Comparison of ENCODE assay signal across 27 cellular contexts in the genomic region with DNA sequence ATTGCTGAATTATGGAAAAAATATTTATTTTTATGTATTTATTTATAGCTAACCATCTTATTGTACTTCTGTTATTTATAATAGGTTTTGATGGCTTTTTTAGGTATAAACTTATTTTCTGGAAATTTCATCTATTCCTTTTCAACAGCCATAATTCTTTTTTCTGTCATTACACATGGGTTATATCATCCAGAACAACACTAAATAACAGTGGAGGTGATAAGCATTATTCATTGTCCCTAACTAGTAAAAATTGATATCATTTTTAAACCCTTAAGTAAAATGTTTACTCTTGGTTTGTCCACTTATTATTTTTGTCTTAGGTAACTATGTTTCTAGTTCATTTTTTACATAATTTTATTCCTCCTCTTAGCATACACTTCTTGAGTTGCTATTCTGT.
"Had no signal": no experiment of that assay in that cellular context is flagged by ENCODE, and none has a peak within 500 bp of the region (broad histone marks: within the 10 kb centered on the region; RNA-seq: fewer than 3 reads in every experiment).

No MANE protein-coding gene starts in this region.

- H3K4me3 ChIP-seq: stomach, suprapubic skin, testis, thoracic aorta, thyroid gland, tibial artery, tibial nerve, transverse colon, upper lobe of left lung, upper lobe of right lung, uterus, vagina had no signal

- H3K9me3 ChIP-seq: stomach, suprapubic skin, testis, thoracic aorta, thyroid gland, tibial artery, tibial nerve, transverse colon, upper lobe of left lung, upper lobe of right lung, uterus, vagina had no signal

- H3K36me3 ChIP-seq: stomach, suprapubic skin, thoracic aorta, thyroid gland, tibial artery, tibial nerve, transverse colon, upper lobe of left lung, upper lobe of right lung, uterus, vagina had no signal

- H3K27ac ChIP-seq: stomach, suprapubic skin, testis, thoracic aorta, thyroid gland, tibial artery, tibial nerve, transverse colon, upper lobe of left lung, upper lobe of right lung, uterus, vagina had no signal

- FAIRE-seq: urothelium cell line had no signal

- H3K27me3 ChIP-seq: stomach, suprapubic skin, testis, thyroid gland, tibial artery, tibial nerve, transverse colon, upper lobe of left lung, upper lobe of right lung, vagina had no signal

- H3K4me1 ChIP-seq: stomach, suprapubic skin, testis, thyroid gland, tibial artery, tibial nerve, transverse colon, upper lobe of left lung, upper lobe of right lung, uterus, vagina had no signal

- DNase-seq: stimulated activated CD4-positive, alpha-beta T cell treated with anti-CD3 and anti-CD28 coated beads, Interleukin-2, amount 100 ng/mL, for 48 hours; stimulated activated CD4-positive, alpha-beta T cell treated with anti-CD3 and anti-CD28 coated beads, Interleukin-4, amount 100 ng/mL, for 1 hour; stimulated activated CD4-positive, alpha-beta T cell treated with anti-CD3 and anti-CD28 coated beads, Interleukin-4, amount 100 ng/mL, for 24 hours; stimulated activated CD4-positive, alpha-beta T cell treated with anti-CD3 and anti-CD28 coated beads, Interleukin-4, amount 100 ng/mL, for 4 hours; stimulated activated CD8-positive, alpha-beta memory T cell treated with anti-CD3 and anti-CD28 coated beads, Interleukin-4, amount 100 ng/mL, for 48 hours; stimulated activated naive B cell treated with anti-CD40 and anti-IgM and Interleukin-4, amounts not matched to agents 10 μg/mL and 1 μg/mL and 100 μg/mL, for 72 hours; stimulated activated naive CD4-positive, alpha-beta T cell; stimulated activated naive CD4-positive, alpha-beta T cell treated with Interleukin-2 at 50 U/mL for 16 hours; stimulated activated naive CD8-positive, alpha-beta T cell treated with anti-CD3 and anti-CD28 coated beads, Interleukin-15, amount 100 ng/mL, for 72 hours; stimulated activated naive CD8-positive, alpha-beta T cell treated with anti-CD3 and anti-CD28 coated beads, Interleukin-15, Interleukin-2, amounts not matched to agents 100 U/mL and 50 U/mL, for 24 hours; stomach; substantia nigra; testis; thyroid gland; tibial artery; transverse colon; trophoblast cell; upper lobe of left lung; upper lobe of right lung; uterus had no signal

- ATAC-seq: stimulated activated effector memory CD8-positive, alpha-beta T cell treated with anti-CD3 and anti-CD28 coated beads, Interleukin-12 subunit alpha, Interleukin-12 subunit beta, amount 100 ng/mL, for 72 hours; stimulated activated memory B cell treated with anti-CD40 and anti-IgM and Interleukin-4, amounts not matched to agents 10 μg/mL and 1 μg/mL and 100 μg/mL, for 72 hours; stimulated activated naive B cell treated with anti-CD40 and anti-IgM and Interleukin-4, amounts not matched to agents 10 μg/mL and 1 μg/mL and 100 μg/mL, for 72 hours; stimulated activated naive CD8-positive, alpha-beta T cell treated with anti-CD3 and anti-CD28 coated beads, Interleukin-15, amount 100 ng/mL, for 72 hours; stimulated activated naive CD8-positive, alpha-beta T cell treated with anti-CD3 and anti-CD28 coated beads, Interleukin-15, Interleukin-2, amounts not matched to agents 100 U/mL and 50 U/mL, for 24 hours; upper lobe of right lung had no signal
